Comparison of ENCODE assay signal across 21 cellular contexts in genomic region chr17:69743091-69743490, GRCh38.
A peak's percentile ranks its signal among the peaks of the same experiment; 100 is the strongest.
DNase-seq lines count a peak whose midpoint lies in the region; ATAC-seq, FAIRE-seq and TF ChIP-seq lines count a peak whose summit lies in the region.
"Had no signal": no experiment of that assay in that cellular context is flagged by ENCODE, and none has a peak within 500 bp of the region (broad histone marks: within the 10 kb centered on the region; RNA-seq: fewer than 3 reads in every experiment).

No MANE protein-coding gene starts in this region.

- no peak overlapping the region for H3K27ac Mint-ChIP-seq in MCF 10A (ENCODE audit: low read depth, unreplicated experiment)
- no peak overlapping the region for H3K27ac Mint-ChIP-seq in activated naive CD4-positive, alpha-beta T cell treated with anti-CD3 and anti-CD28 coated beads, Interleukin-2, amount 10 ng/mL, durations not matched to agents 7 days and 5 days
- H3K27ac Mint-ChIP-seq: B cell; CD4-positive, CD25-positive, alpha-beta regulatory T cell had no signal

- no peaks in the 10 kb centered on the region for H3K4me1 Mint-ChIP-seq in MCF 10A (ENCODE audit: insufficient read depth, unreplicated experiment)
- peaks cover 19% of the 10 kb centered on the region for H3K4me1 Mint-ChIP-seq in activated naive CD4-positive, alpha-beta T cell treated with anti-CD3 and anti-CD28 coated beads, Interleukin-2, amount 10 ng/mL, durations not matched to agents 7 days and 5 days
- H3K4me1 Mint-ChIP-seq: B cell; CD4-positive, CD25-positive, alpha-beta regulatory T cell had no signal

- H3K4me2 ChIP-seq in mammary epithelial cell (ENCODE audit: insufficient read depth, low read depth, low read length) = no peak overlapping the region
- H3K4me2 ChIP-seq in K562 (ENCODE audit: insufficient read depth, low read length) = no peak overlapping the region; the same call in 1 of the 2 replicates

- no peaks in the 10 kb centered on the region for H3K36me3 Mint-ChIP-seq in MCF 10A (ENCODE audit: insufficient read depth, unreplicated experiment)
- H3K36me3 Mint-ChIP-seq in activated naive CD4-positive, alpha-beta T cell treated with anti-CD3 and anti-CD28 coated beads, Interleukin-2, amount 10 ng/mL, durations not matched to agents 7 days and 5 days = peaks cover 5% of the 10 kb centered on the region
- H3K36me3 Mint-ChIP-seq: CD4-positive, CD25-positive, alpha-beta regulatory T cell had no signal

- BruUV-seq in mammary epithelial cell (replicated peaks; lab: Mats Ljungman, UMichigan) (no TSS peak), MCF 10A (replicated peaks; lab: Mats Ljungman, UMichigan) (no TSS peak), K562 (replicated peaks; lab: Mats Ljungman, UMichigan) (no TSS peak)

- H4K20me1 ChIP-seq in mammary epithelial cell (ENCODE audit: insufficient read depth, low read length) (no peaks in the 10 kb centered on the region), K562 (replicated peaks; ENCODE audit: control insufficient read depth, insufficient read depth, low read length) (no peaks in the 10 kb centered on the region)

- no peaks in the 10 kb centered on the region for H3K4me1 ChIP-seq in mammary epithelial cell (ENCODE audit: insufficient read depth, low read length)
- H3K4me1 ChIP-seq in K562 (replicated peaks in 1 of 2; ENCODE audit: control insufficient read depth in 2 of 2, insufficient read depth in 2 of 2, low read length in 2 of 2) = no peaks in the 10 kb centered on the region
- H3K4me1 ChIP-seq in foreskin keratinocyte = no peaks in the 10 kb centered on the region
- H3K4me1 ChIP-seq: Caco-2 had no signal

- no peaks in the 10 kb centered on the region for H3K9me1 ChIP-seq in K562 (ENCODE audit: control insufficient read depth, insufficient read depth, low read length)

- TF ChIP-seq RAD21 in K562 (CRISPR knock-in tag; conservative IDR thresholded peaks at IDR 0.05 in 1 of 2, IDR thresholded peaks at IDR 0.05 in 1 of 2) = no peak

- in situ Hi-C loops in mammary epithelial cell (cut with MboI; ENCODE audit: low sequenced_read_pairs in 2 of 2) = loop anchor here in 1 of 2 donors (25.0 kb wide), 1 partner anchor 394 kb away; no protein-coding TSS in a partner anchor
- in situ Hi-C loops in K562 (cut with MboI) = no loop called here

- no peaks in the 10 kb centered on the region for H3K9me3 Mint-ChIP-seq in MCF 10A (ENCODE audit: unreplicated experiment)
- peaks cover 17% of the 10 kb centered on the region for H3K9me3 Mint-ChIP-seq in activated naive CD4-positive, alpha-beta T cell treated with anti-CD3 and anti-CD28 coated beads, Interleukin-2, amount 10 ng/mL, durations not matched to agents 7 days and 5 days

- no peaks in the 10 kb centered on the region for H3K36me3 ChIP-seq in mammary epithelial cell (ENCODE audit: insufficient read depth, low read length)
- no peaks in the 10 kb centered on the region for H3K36me3 ChIP-seq in K562 (ENCODE audit: control insufficient read depth, insufficient read depth, low read length)

- H3K9ac ChIP-seq in mammary epithelial cell (ENCODE audit: insufficient read depth, low read length) = no peak overlapping the region
- no peak overlapping the region for H3K9ac ChIP-seq in K562 (ENCODE audit: insufficient read depth in 1 of 2, low read depth in 2 of 2, low read length in 2 of 2)

- ATAC-seq in K562 (no peak), foreskin keratinocyte (peak; percentile 75)
- ATAC-seq: HCT116, HepG2 had no signal

- 97% methylated on average over 3 of the region's 3 CpGs for WGBS in mammary epithelial cell (ENCODE audit: low coverage, missing lambda C conversion rate)
- 5% methylated on average over 3 of the region's 3 CpGs for WGBS in K562 (ENCODE audit: insufficient coverage, low coverage, missing lambda C conversion rate)

- TF ChIP-seq POLR2A in K562 (conservative IDR thresholded peaks at IDR 0.05) = no peak

- no peaks in the 10 kb centered on the region for H3K27me3 Mint-ChIP-seq in MCF 10A (ENCODE audit: insufficient read depth, unreplicated experiment)
- H3K27me3 Mint-ChIP-seq in activated naive CD4-positive, alpha-beta T cell treated with anti-CD3 and anti-CD28 coated beads, Interleukin-2, amount 10 ng/mL, durations not matched to agents 7 days and 5 days = no peaks in the 10 kb centered on the region
- H3K27me3 Mint-ChIP-seq: B cell had no signal

- CTCF ChIA-PET in mammary epithelial cell (lab: Charles Lee; ENCODE audit: low non-redundant PET) (no interaction called here), MCF 10A (lab: Yijun Ruan, JAX) (interaction anchor here (1.2 kb wide), 1 partner anchor 134 kb away, joined by 3 read pairs; no protein-coding TSS in a partner anchor), K562 (lab: Yijun Ruan, JAX; ENCODE audit: low intra/inter-chr PET ratio) (interaction anchor here (0.6 kb wide), 1 partner anchor 53 kb away, joined by 3 read pairs; no protein-coding TSS in a partner anchor), GM10248 (lab: Yijun Ruan, JAX) (no interaction called here)
- CTCF ChIA-PET in activated naive CD4-positive, alpha-beta T cell treated with anti-CD3 and anti-CD28 coated beads, Interleukin-2, amount 10 ng/mL, durations not matched to agents 7 days and 5 days (lab: Charles Lee) = no interaction called here

- H3K27me3 ChIP-seq in mammary epithelial cell (ENCODE audit: insufficient read depth, low read length) (no peaks in the 10 kb centered on the region), K562 (ENCODE audit: control insufficient read depth in 2 of 2, insufficient read depth in 2 of 2, low read length in 2 of 2) (no peaks in the 10 kb centered on the region), foreskin keratinocyte (no peaks in the 10 kb centered on the region)
- H3K27me3 ChIP-seq: MG63 had no signal

- H3K4me3 ChIP-seq in mammary epithelial cell (replicated peaks in 1 of 3; ENCODE audit: insufficient read depth in 1 of 3, low read depth in 2 of 3, low read length in 3 of 3) = no peak overlapping the region
- no peak overlapping the region for H3K4me3 ChIP-seq in K562
- H3K4me3 ChIP-seq: MG63 had no signal

- no peak for DNase-seq in mammary epithelial cell
- DNase-seq in MCF 10A (ENCODE audit: unreplicated experiment) = no peak
- DNase-seq in K562 (ENCODE audit: extremely low read depth in 1 of 4, low spot score in 3 of 4) = peak in 1 of 4 experiments; percentile 3
- no peak for DNase-seq in foreskin keratinocyte
- no peak for DNase-seq in urothelium cell line (ENCODE audit: low spot score)
- no peak for DNase-seq in ecto neural progenitor cell (ENCODE audit: low spot score)
- DNase-seq in activated naive CD4-positive, alpha-beta T cell treated with anti-CD3 and anti-CD28 coated beads, Interleukin-2, amount 10 ng/mL, durations not matched to agents 7 days and 5 days = no peak
- no peak for DNase-seq in GM10248 (ENCODE audit: extremely low spot score)
- DNase-seq: Caco-2; CD4-positive, CD25-positive, alpha-beta regulatory T cell; DMS153; MG63; NCI-H1092 treated with DMSO at 0.1 percent for 48 hours; NCI-H1694 treated with DMSO at 0.1 percent for 48 hours; NCI-H226; NCI-H524 treated with DMSO at 0.1 percent for 48 hours; SHP77 treated with DMSO at 0.1 percent for 48 hours had no signal

- no peak for FAIRE-seq in K562 (lab: Jason Lieb, UNC)
- FAIRE-seq in urothelium cell line (lab: Jason Lieb, UNC) = peak; percentile 76
- FAIRE-seq: HepG2 had no signal

- dilution Hi-C loops in mammary epithelial cell (cut with HindIII; ENCODE audit: low sequenced_read_pairs) = no loop called here

- TF ChIP-seq EP300 in K562 (IDR thresholded peaks at IDR 0.05; ENCODE audit: low read length) = no peak

- H3K27ac ChIP-seq in mammary epithelial cell (ENCODE audit: insufficient read depth, low read depth, low read length) (no peak overlapping the region), K562 (ENCODE audit: extremely low read depth, low read depth, low read length) (no peak overlapping the region), foreskin keratinocyte (no peak overlapping the region)
- H3K27ac ChIP-seq: 22Rv1 had no signal

- H3K79me2 ChIP-seq in mammary epithelial cell (ENCODE audit: insufficient read depth, low read length) = no peaks in the 10 kb centered on the region
- H3K79me2 ChIP-seq in K562 (ENCODE audit: control insufficient read depth, insufficient read depth, low read length) = no peaks in the 10 kb centered on the region

- H2AFZ ChIP-seq in mammary epithelial cell (ENCODE audit: low read depth, low read length) = peak overlapping the region; percentile 41
- H2AFZ ChIP-seq in K562 (ENCODE audit: low read depth, low read length) = peak overlapping the region; percentile 2; the same call in 1 of the 2 replicates

- no peak overlapping the region for H3K4me3 Mint-ChIP-seq in MCF 10A (ENCODE audit: unreplicated experiment)
- no peak overlapping the region for H3K4me3 Mint-ChIP-seq in activated naive CD4-positive, alpha-beta T cell treated with anti-CD3 and anti-CD28 coated beads, Interleukin-2, amount 10 ng/mL, durations not matched to agents 7 days and 5 days
- H3K4me3 Mint-ChIP-seq: B cell; CD4-positive, CD25-positive, alpha-beta regulatory T cell had no signal

- intact Hi-C loops in mammary epithelial cell (cut with micrococcal nuclease) = no loop called here
- intact Hi-C loops in MCF 10A (cut with micrococcal nuclease) = no loop called here
- intact Hi-C loops in K562 (cut with micrococcal nuclease) = no loop called here

- TF ChIP-seq CTCF in mammary epithelial cell (conservative IDR thresholded peaks at IDR 0.05 in 1 of 2, IDR thresholded peaks at IDR 0.05 in 1 of 2; ENCODE audit: extremely low read depth in 1 of 2, insufficient read depth in 1 of 2, low read depth in 1 of 2, low read length in 2 of 2) = no peak
- no peak for TF ChIP-seq CTCF in MCF 10A (IDR thresholded peaks at IDR 0.05; ENCODE audit: unreplicated experiment)
- no peak for TF ChIP-seq CTCF in K562 (IDR thresholded peaks at IDR 0.05 in 2 of 3, conservative IDR thresholded peaks at IDR 0.05 in 1 of 3; ENCODE audit: insufficient read depth in 2 of 3, low read depth in 1 of 3, low read length in 3 of 3)
- no peak for TF ChIP-seq CTCF in foreskin keratinocyte (conservative IDR thresholded peaks at IDR 0.05)
- no peak for TF ChIP-seq CTCF in GM10248 (IDR thresholded peaks at IDR 0.05; ENCODE audit: control extremely low read depth, extremely low read depth, low read depth, missing control alignments)

- POLR2A ChIA-PET in MCF 10A (lab: Yijun Ruan, JAX) (interaction anchor here (0.9 to 2.4 kb wide), 3 partner anchors 10 to 13 kb away, joined by 3 to 10 read pairs (median 4); no protein-coding TSS in a partner anchor), K562 (lab: Yijun Ruan, JAX) (no interaction called here), GM10248 (lab: Yijun Ruan, JAX) (no interaction called here)

- no peaks in the 10 kb centered on the region for H3K9me3 ChIP-seq in mammary epithelial cell (replicated peaks; ENCODE audit: insufficient read depth, low read length)
- H3K9me3 ChIP-seq in K562 (replicated peaks; ENCODE audit: control insufficient read depth, insufficient read depth, low read depth, low read length) = no peaks in the 10 kb centered on the region

TF ChIP-seq in K562, 482 proteins besides CTCF, POLR2A, EP300 and RAD21 (continues in another document):
- TF ChIP-seq ZNF644 (tag; IDR thresholded peaks at IDR 0.05; ENCODE audit: low read depth) (no peak), NFE2 (IDR thresholded peaks at IDR 0.05; ENCODE audit: low read depth) (peak; percentile 38; the same call in 1 of the 2 replicates), CXXC5 (CRISPR knock-in tag; IDR thresholded peaks at IDR 0.05) (no peak)

Comparison
In these comparisons a context has a peak if more than half of its experiments do, and no peak if none do; other contexts are left out.
1. CTCF ChIA-PET loops: an anchor here in MCF 10A (1.2 kb wide) and K562 (0.6 kb wide); none called in mammary epithelial cell, activated naive CD4-positive, alpha-beta T cell treated with anti-CD3 and anti-CD28 coated beads, Interleukin-2, amount 10 ng/mL, durations not matched to agents 7 days and 5 days and GM10248.